In genomic region chr6:17098007-17098406, GRCh38 we compare ENCODE assay signal across 1 cellular context.
TF ChIP-seq lines count a peak whose summit lies in the region.

No MANE protein-coding gene starts in this region.

TF ChIP-seq in GM12878, 131 proteins besides CTCF, POLR2A, EP300 and RAD21 (continued from another document):
- TF ChIP-seq HSF1 (IDR thresholded peaks at IDR 0.05; ENCODE audit: low read depth, low read length): no peak
TF ChIP-seq in GM12878: peak in this region for 1.
